Comparison of ENCODE assay signal across 18 cellular contexts in the genomic region with DNA sequence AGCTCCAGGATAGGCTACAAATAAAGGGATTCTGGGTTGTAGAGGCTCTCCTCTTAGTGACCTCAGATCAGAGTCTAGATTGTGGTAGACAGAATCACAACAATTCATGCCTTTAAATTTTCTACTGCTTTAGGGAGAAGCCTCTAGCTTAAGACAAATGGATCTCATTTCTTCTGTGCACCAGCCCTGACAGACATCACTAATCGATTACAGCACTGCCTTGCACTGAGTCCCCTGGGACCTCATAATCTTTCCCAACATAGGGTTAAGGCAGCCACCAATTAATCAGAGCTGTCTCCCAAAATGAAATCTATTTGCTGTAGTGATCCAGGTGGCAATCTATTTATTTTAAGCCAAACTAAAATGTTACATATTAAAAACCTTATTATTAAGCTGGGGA.
DNase-seq lines count a peak whose midpoint lies in the region; ATAC-seq, FAIRE-seq and TF ChIP-seq lines count a peak whose summit lies in the region.
"Had no signal": no experiment of that assay in that cellular context is flagged by ENCODE, and none has a peak within 500 bp of the region (broad histone marks: within the 10 kb centered on the region; RNA-seq: fewer than 3 reads in every experiment).

No MANE protein-coding gene starts in this region.

- BruUV-seq in GM12878 (replicated peaks; lab: Mats Ljungman, UMichigan): no TSS peak

- ATAC-seq in HG03354 (IDR thresholded peaks at IDR 0.05; ENCODE audit: poor library complexity, severe bottlenecking, unreplicated experiment) (peak; percentile 40), GM12878 (no peak), GM19455 (IDR thresholded peaks at IDR 0.05; ENCODE audit: unreplicated experiment) (no peak)
- ATAC-seq: HepG2 had no signal

- TF ChIP-seq CTCF in GM12878 (IDR thresholded peaks at IDR 0.05 in 2 of 3, conservative IDR thresholded peaks at IDR 0.05 in 1 of 3; ENCODE audit: control insufficient read depth in 2 of 3, extremely low read depth in 1 of 3, insufficient read depth in 1 of 3, low read depth in 3 of 3, low read length in 3 of 3) (no peak), stomach (IDR thresholded peaks at IDR 0.05) (no peak)

- TF ChIP-seq POLR2A in GM12878 (IDR thresholded peaks at IDR 0.05; ENCODE audit: low read depth, low read length) (no peak), stomach (IDR thresholded peaks at IDR 0.05) (no peak)

- H3K4me1 ChIP-seq in GM12878 (ENCODE audit: control insufficient read depth, insufficient read depth, low read length): no peaks in the 10 kb centered on the region
- no peaks in the 10 kb centered on the region for H3K4me1 ChIP-seq in stomach

- 27% methylated on average over 1 of the region's 1 CpG for WGBS in GM12878 (ENCODE audit: insufficient coverage, insufficient replicate concordance, low lambda C conversion rate, missing lambda C conversion rate)
- WGBS in stomach, 5 donors: 72 to 96% (median 87%) methylated on average over 1 of the region's 1 CpG

- in situ Hi-C loops in GM12878 (cut with MboI): no loop called here

- no peak overlapping the region for H3K4me2 ChIP-seq in GM12878 (ENCODE audit: control insufficient read depth, insufficient read depth)

- CTCF ChIA-PET in GM12878 (lab: Yijun Ruan, JAX): no interaction called here

- H4K20me1 ChIP-seq in GM12878 (ENCODE audit: control insufficient read depth, insufficient read depth): no peaks in the 10 kb centered on the region

- SMC1A ChIA-PET in GM12878 (lab: Charles Lee; ENCODE audit: uncharacterized antibody, unreplicated experiment): no interaction called here

- H3K4me3 ChIP-seq in GM12878 (no peak overlapping the region), stomach (no peak overlapping the region)
- H3K4me3 ChIP-seq: GM23248 had no signal

- no peak overlapping the region for H3K9ac ChIP-seq in GM12878 (ENCODE audit: control insufficient read depth, insufficient read depth, low read length)
- H3K9ac ChIP-seq: GM23248 had no signal

- no peaks in the 10 kb centered on the region for H3K79me2 ChIP-seq in GM12878 (ENCODE audit: control insufficient read depth, insufficient read depth, low read length)

- RAD21 ChIA-PET in GM12878 (lab: Charles Lee; ENCODE audit: unreplicated experiment): no interaction called here

- H3K36me3 ChIP-seq in GM12878 (ENCODE audit: control insufficient read depth in 2 of 2, insufficient read depth in 2 of 2, low read length in 1 of 2) (no peaks in the 10 kb centered on the region), stomach (no peaks in the 10 kb centered on the region)

- H3K9me3 ChIP-seq in GM12878 (replicated peaks; ENCODE audit: control insufficient read depth, insufficient read depth, low read length) (no peaks in the 10 kb centered on the region), stomach (no peaks in the 10 kb centered on the region)

- H3K27ac ChIP-seq in GM12878 (ENCODE audit: control insufficient read depth, insufficient read depth) (no peak overlapping the region), stomach (no peak overlapping the region)
- H3K27ac ChIP-seq: GM23248 had no signal

- no peak for TF ChIP-seq EP300 in GM12878 (IDR thresholded peaks at IDR 0.05; ENCODE audit: borderline replicate concordance in 1 of 2, control insufficient read depth in 1 of 2, low read depth in 2 of 2, low read length in 2 of 2)
- TF ChIP-seq EP300 in stomach (IDR thresholded peaks at IDR 0.05): no peak

- H3K27me3 ChIP-seq in GM12878 (replicated peaks in 1 of 2; ENCODE audit: control insufficient read depth in 2 of 2, insufficient read depth in 2 of 2, low read length in 1 of 2): no peaks in the 10 kb centered on the region; a peak in 1 of 4 replicates
- H3K27me3 ChIP-seq in stomach: no peaks in the 10 kb centered on the region

- POLR2A ChIA-PET in GM12878 (lab: Charles Lee): interaction anchor here (0.8 kb wide), 1 partner anchor 17 kb away, joined by 3 read pairs; no protein-coding TSS in a partner anchor

- H2AFZ ChIP-seq in GM12878 (ENCODE audit: control insufficient read depth, low read depth, low read length): no peak overlapping the region
- H2AFZ ChIP-seq: GM23248 had no signal

- TF ChIP-seq RAD21 in GM12878 (IDR thresholded peaks at IDR 0.05; ENCODE audit: insufficient read depth, low read depth, low read length): no peak

- intact Hi-C loops in GM12878 (cut with micrococcal nuclease; ENCODE audit: unreplicated experiment): no loop called here
- intact Hi-C loops in stomach (cut with DNase I; ENCODE audit: low total_unique reads): no loop called here

- no peak for FAIRE-seq in GM12878 (lab: Jason Lieb, UNC)
- FAIRE-seq: G401.6, HepG2, HTR-8/SVneo had no signal

- DNase-seq in NCI-H82 (lab: John Stamatoyannopoulos, UW) (peak; percentile 17), NCI-H82 treated with DMSO at 0.1 percent for 48 hours (lab: John Stamatoyannopoulos, UW; ENCODE audit: unreplicated experiment) (no peak), GM12878 (ENCODE audit: low read depth, low spot score) (no peak), NCI-H1417 treated with DMSO at 0.1 percent for 48 hours (lab: John Stamatoyannopoulos, UW) (no peak), stomach (no peak)
- DNase-seq: C1 segment of cervical spinal cord; Calu3; CD4-positive, alpha-beta T cell; DMS 273 treated with DMSO at 0.1 percent for 48 hours; DMS79 treated with DMSO at 0.1 percent for 48 hours; EL; GM23248; H7 had no signal

TF ChIP-seq in GM12878, 131 proteins besides CTCF, POLR2A, EP300 and RAD21:
- TF ChIP-seq, protein P1, sequence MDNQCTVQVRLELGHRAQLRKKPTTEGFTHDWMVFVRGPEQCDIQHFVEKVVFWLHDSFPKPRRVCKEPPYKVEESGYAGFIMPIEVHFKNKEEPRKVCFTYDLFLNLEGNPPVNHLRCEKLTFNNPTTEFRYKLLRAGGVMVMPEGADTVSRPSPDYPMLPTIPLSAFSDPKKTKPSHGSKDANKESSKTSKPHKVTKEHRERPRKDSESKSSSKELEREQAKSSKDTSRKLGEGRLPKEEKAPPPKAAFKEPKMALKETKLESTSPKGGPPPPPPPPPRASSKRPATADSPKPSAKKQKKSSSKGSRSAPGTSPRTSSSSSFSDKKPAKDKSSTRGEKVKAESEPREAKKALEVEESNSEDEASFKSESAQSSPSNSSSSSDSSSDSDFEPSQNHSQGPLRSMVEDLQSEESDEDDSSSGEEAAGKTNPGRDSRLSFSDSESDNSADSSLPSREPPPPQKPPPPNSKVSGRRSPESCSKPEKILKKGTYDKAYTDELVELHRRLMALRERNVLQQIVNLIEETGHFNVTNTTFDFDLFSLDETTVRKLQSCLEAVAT (IDR thresholded peaks at IDR 0.05): peak; percentile 84
- TF ChIP-seq MEF2B (IDR thresholded peaks at IDR 0.05; ENCODE audit: partially characterized antibody, poor library complexity, severe bottlenecking) (peak; percentile 48), BRCA1 (IDR thresholded peaks at IDR 0.05; ENCODE audit: low read depth, low read length) (no peak), ATF7 (IDR thresholded peaks at IDR 0.05; ENCODE audit: low read depth) (no peak), BHLHE40 (IDR thresholded peaks at IDR 0.05; ENCODE audit: borderline replicate concordance in 1 of 2, low read depth in 2 of 2, low read length in 1 of 2) (no peak)
- TF ChIP-seq, protein P2, sequence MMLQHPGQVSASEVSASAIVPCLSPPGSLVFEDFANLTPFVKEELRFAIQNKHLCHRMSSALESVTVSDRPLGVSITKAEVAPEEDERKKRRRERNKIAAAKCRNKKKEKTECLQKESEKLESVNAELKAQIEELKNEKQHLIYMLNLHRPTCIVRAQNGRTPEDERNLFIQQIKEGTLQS (IDR thresholded peaks at IDR 0.05; ENCODE audit: borderline replicate concordance, extremely low read depth, low read depth, low read length): no peak
